ENCODE assay signal across 1 cellular context in the genomic region with DNA sequence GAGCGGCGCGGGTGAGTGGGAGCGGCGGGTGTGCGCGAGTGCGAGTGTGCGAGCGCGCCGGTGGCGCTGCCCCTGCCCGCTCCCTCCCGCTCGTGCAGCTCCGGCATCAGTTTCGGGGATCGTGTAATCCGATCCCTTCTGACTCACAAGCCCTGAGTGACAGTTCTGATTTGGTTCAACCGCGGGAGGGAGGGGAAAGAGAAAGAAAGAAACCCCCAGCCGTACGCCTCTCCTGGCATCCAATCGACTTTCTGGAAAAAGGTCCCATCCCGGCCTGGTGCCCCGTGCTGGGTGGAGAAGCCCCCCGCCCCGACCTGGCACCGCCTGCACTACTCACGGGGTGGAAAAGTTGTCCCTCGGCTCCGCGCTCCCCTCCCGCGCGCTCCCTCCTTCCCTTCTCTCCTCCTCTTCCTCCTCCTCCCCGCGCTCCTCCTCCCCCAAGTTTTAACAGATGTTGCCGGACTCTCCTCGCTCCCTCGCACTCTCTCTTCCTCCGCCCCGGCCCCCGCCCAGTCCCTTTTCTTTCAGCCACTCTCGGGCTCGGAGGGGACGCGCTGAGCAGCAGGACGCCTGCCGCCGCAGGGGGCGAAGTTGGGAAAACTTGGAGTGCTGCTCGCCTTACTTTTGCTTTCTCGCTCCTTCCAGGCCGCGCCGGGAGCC.
TF ChIP-seq lines count a peak whose summit lies in the region.

A gene (minus strand): TSS at position 48 of the 660 bp plus-strand sequence. CDS start 13,956 bp downstream, outside the sequence.

TF ChIP-seq in IMR-90, 13 proteins besides CTCF, POLR2A, EP300 and RAD21 (continued from another document):
- TF ChIP-seq, protein P1, sequence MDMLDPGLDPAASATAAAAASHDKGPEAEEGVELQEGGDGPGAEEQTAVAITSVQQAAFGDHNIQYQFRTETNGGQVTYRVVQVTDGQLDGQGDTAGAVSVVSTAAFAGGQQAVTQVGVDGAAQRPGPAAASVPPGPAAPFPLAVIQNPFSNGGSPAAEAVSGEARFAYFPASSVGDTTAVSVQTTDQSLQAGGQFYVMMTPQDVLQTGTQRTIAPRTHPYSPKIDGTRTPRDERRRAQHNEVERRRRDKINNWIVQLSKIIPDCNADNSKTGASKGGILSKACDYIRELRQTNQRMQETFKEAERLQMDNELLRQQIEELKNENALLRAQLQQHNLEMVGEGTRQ (IDR thresholded peaks at IDR 0.05; ENCODE audit: low read depth, low read length): no peak
- TF ChIP-seq BHLHE40 (IDR thresholded peaks at IDR 0.05; ENCODE audit: low read depth, low read length) (peak; percentile 74), RCOR1 (IDR thresholded peaks at IDR 0.05; ENCODE audit: insufficient replicate concordance, low read length) (peak; percentile 34), MAZ (IDR thresholded peaks at IDR 0.05; ENCODE audit: borderline replicate concordance, low read depth, low read length) (peak; percentile 62), SMC3 (IDR thresholded peaks at IDR 0.05; ENCODE audit: low read depth, low read length) (no peak)
